In the genomic region with DNA sequence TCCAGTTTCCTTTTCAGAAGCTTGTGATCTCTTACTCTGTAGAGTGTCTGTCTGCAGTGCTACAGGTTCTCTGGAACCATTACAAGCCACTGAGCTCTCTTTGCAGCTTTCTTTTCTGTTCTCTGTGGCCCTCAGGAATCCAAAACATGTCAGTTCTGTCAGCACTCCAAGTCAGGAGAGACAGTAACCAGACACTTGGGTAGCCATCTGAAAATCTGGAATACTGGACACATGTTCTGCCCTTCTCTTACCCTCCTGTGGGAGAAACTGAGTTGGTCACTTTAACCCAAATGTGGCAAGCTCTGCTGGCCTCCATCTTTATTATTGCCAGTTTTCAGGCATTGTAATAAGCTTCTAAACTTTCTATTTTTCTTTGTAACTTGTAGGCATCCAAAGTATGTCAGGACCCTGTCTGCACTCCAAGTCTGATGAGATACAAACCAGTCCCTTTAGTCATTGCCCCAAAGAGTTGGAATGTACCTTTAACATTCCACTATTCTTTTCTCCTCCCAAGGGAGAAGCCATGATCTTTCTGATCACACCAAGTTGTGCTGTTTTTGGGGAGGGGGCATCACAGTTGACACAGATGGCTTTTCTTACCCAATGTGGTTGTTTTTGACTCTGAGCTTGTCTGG, we compare ENCODE assay signal across 22 cellular contexts.
DNase-seq lines count a peak whose midpoint lies in the region; ATAC-seq and TF ChIP-seq lines count a peak whose summit lies in the region.
"Had no signal": no experiment of that assay in that cellular context is flagged by ENCODE, and none has a peak within 500 bp of the region (broad histone marks: within the 10 kb centered on the region; RNA-seq: fewer than 3 reads in every experiment).

No MANE protein-coding gene starts in this region.

- ATAC-seq in Right ventricle myocardium superior (ENCODE audit: poor library complexity) (peak; percentile 95), HG03135 (IDR thresholded peaks at IDR 0.05; ENCODE audit: unreplicated experiment) (no peak), GM18502 (IDR thresholded peaks at IDR 0.05; ENCODE audit: poor library complexity, unreplicated experiment) (no peak), left colon (no peak)
- ATAC-seq: activated CD8-positive, alpha-beta T cell treated with anti-CD3 and anti-CD28 coated beads for 36 hours; CD8-positive, alpha-beta T cell; lower lobe of right lung; naive thymus-derived CD4-positive, alpha-beta T cell had no signal

- intact Hi-C loops in Right ventricle myocardium superior (cut with DNase I) = loop anchor here (10.0 kb wide), 1 partner anchor 48 kb away; no protein-coding TSS in a partner anchor
- intact Hi-C loops in cardiac septum (cut with DNase I) = loop anchor here (1.0 to 10.0 kb wide), 2 partner anchors 56 to 422 kb away; no protein-coding TSS in a partner anchor
- intact Hi-C loops in left colon (cut with DNase I, micrococcal nuclease) = no loop called here

- DNase-seq in Right ventricle myocardium superior (no peak), cardiac septum (ENCODE audit: low spot score) (no peak), cardiac fibroblast (ENCODE audit: low read depth in 2 of 2) (peak; percentile 61 to 72), hepatic stellate cell (ENCODE audit: low spot score) (peak; percentile 37), left colon (no peak)
- no peak for DNase-seq in stimulated activated CD4-positive, alpha-beta T cell treated with anti-CD3 and anti-CD28 coated beads, Interleukin-2, amount 100 ng/mL, for 24 hours
- DNase-seq: 8988T; activated CD8-positive, alpha-beta T cell treated with anti-CD3 and anti-CD28 coated beads for 36 hours; activated T-cell treated with anti-CD3 and anti-CD28 coated beads, Interleukin-2, amount 50 U/mL, for 48 hours; caudate nucleus; CD8-positive, alpha-beta T cell; DMS79 treated with DMSO at 0.1 percent for 48 hours; lower lobe of right lung; naive thymus-derived CD4-positive, alpha-beta T cell; NCI-H1694 treated with DMSO at 0.1 percent for 48 hours; NCI-H345; NK-92 treated with Interleukin-12 subunit alpha and Interleukin-12 subunit beta, amount 100 ng/mL, for 24 hours; spleen; T-helper 1 cell; thyroid gland had no signal

- H3K4me3 ChIP-seq in cardiac fibroblast (replicated peaks in 1 of 2; ENCODE audit: low read depth in 2 of 2, low read length in 2 of 2) = no peak overlapping the region
- H3K4me3 ChIP-seq: lower lobe of right lung, spleen, thyroid gland had no signal

- TF ChIP-seq CTCF in cardiac fibroblast (IDR thresholded peaks at IDR 0.05; ENCODE audit: low read depth, low read length) = no peak

Comparison
In these comparisons a context has a peak if more than half of its experiments do, and no peak if none do; other contexts are left out.
1. DNase-seq: peak in cardiac fibroblast (2 of 2) and hepatic stellate cell (single experiment); none in Right ventricle myocardium superior (single experiment), cardiac septum (single experiment), stimulated activated CD4-positive, alpha-beta T cell treated with anti-CD3 and anti-CD28 coated beads, Interleukin-2, amount 100 ng/mL, for 24 hours (0 of 2) and left colon (0 of 2).
2. intact Hi-C loops: an anchor here in Right ventricle myocardium superior (10.0 kb wide) and cardiac septum (1.0 to 10.0 kb wide); none called in left colon.